In genomic region chr3:189361103-189361835, GRCh38 we compare ENCODE assay signal across 30 cellular contexts.
DNase-seq lines count a peak whose midpoint lies in the region; ATAC-seq, FAIRE-seq and TF ChIP-seq lines count a peak whose summit lies in the region.
"Had no signal": no experiment of that assay in that cellular context is flagged by ENCODE, and none has a peak within 500 bp of the region (broad histone marks: within the 10 kb centered on the region; RNA-seq: fewer than 3 reads in every experiment).

No MANE protein-coding gene starts in this region.

- no TSS peak for BruUV-seq in Panc1 (replicated peaks; lab: Mats Ljungman, UMichigan)

- intact Hi-C loops in Panc1 (cut with micrococcal nuclease; ENCODE audit: unreplicated experiment) = no loop called here
- intact Hi-C loops in posterior cingulate gyrus (cut with DNase I) = loop anchor here (1.0 kb wide), 1 partner anchor 21 kb away; no protein-coding TSS in a partner anchor
- intact Hi-C loops in right lobe of liver (cut with DNase I) = no loop called here

- H3K27me3 ChIP-seq in Panc1 (ENCODE audit: control insufficient read depth, insufficient read depth, low read length) (no peaks in the 10 kb centered on the region), right lobe of liver (no peaks in the 10 kb centered on the region)
- H3K27me3 ChIP-seq: ascending aorta, vagina had no signal

- H3K9me3 ChIP-seq in A549 (0 out of 3 replicates have a peak, but pooled peaks cover 5% of the 10 kb centered on the region), Panc1 (ENCODE audit: control insufficient read depth, insufficient read depth, low read depth, low read length) (no peaks in the 10 kb centered on the region), right lobe of liver (no peaks in the 10 kb centered on the region)
- H3K9me3 ChIP-seq: ascending aorta, Caco-2, vagina had no signal

- peak overlapping the region; percentile 38 to 71; a peak in 5 of 6 replicates for H3K27ac ChIP-seq in A549
- H3K27ac ChIP-seq in Panc1 (ENCODE audit: low read length) = no peak overlapping the region
- no peak overlapping the region for H3K27ac ChIP-seq in right lobe of liver
- H3K27ac ChIP-seq: vagina had no signal

- ATAC-seq in A549 (no peak; a peak in 2 of 6 replicates), Panc1 (0 out of 2 replicates have a peak, but pooled peaks have one; percentile 42), right lobe of liver (no peak)
- ATAC-seq: activated T-helper 17 cell treated with anti-CD3 and anti-CD28 coated beads, Interleukin-2, amount 50 U/mL, for 72 hours; left colon; naive thymus-derived CD4-positive, alpha-beta T cell had no signal

- TF ChIP-seq RAD21 in A549 (conservative IDR thresholded peaks at IDR 0.05 in 1 of 2, IDR thresholded peaks at IDR 0.05 in 1 of 2) = no peak

- H3K4me3 ChIP-seq in A549 (no peak overlapping the region), Panc1 (ENCODE audit: low read depth in 2 of 2, low read length in 2 of 2) (no peak overlapping the region), right lobe of liver (no peak overlapping the region)
- H3K4me3 ChIP-seq: ascending aorta, vagina had no signal

- FAIRE-seq in A549 (lab: Jason Lieb, UNC) = no peak

- CTCF ChIA-PET in A549 (lab: Yijun Ruan, JAX) = interaction anchor here (0.8 to 1.0 kb wide), 2 partner anchors 27 to 93 kb away, joined by 3 read pairs; no protein-coding TSS in a partner anchor
- CTCF ChIA-PET in Panc1 (lab: Charles Lee) = interaction anchor here (0.8 kb wide), 1 partner anchor 92 kb away, joined by 3 read pairs; no protein-coding TSS in a partner anchor

- TF ChIP-seq POLR2A in A549 (IDR thresholded peaks at IDR 0.05; ENCODE audit: low read length) = no peak
- no peak for TF ChIP-seq POLR2A in right lobe of liver (IDR thresholded peaks at IDR 0.05)

- in situ Hi-C loops in Panc1 (cut with HindIII; ENCODE audit: low pct_unique_long_range_greater_than_20kb, low sequenced_read_pairs) = no loop called here

- WGBS in A549 (ENCODE audit: missing lambda C conversion rate) = 67% methylated on average over 2 of the region's 2 CpGs
- 58% methylated on average over 2 of the region's 2 CpGs for WGBS in right lobe of liver (ENCODE audit: insufficient coverage, low coverage, low lambda C conversion rate, missing lambda C conversion rate)

- peak overlapping the region; percentile 31; the same call in 2 of the 3 replicates for H3K4me2 ChIP-seq in A549

- H3K36me3 ChIP-seq in Panc1 (ENCODE audit: control insufficient read depth, insufficient read depth, low read length) = no peaks in the 10 kb centered on the region
- H3K36me3 ChIP-seq in right lobe of liver = no peaks in the 10 kb centered on the region
- H3K36me3 ChIP-seq: ascending aorta, vagina had no signal

- POLR2A ChIA-PET in A549 (lab: Yijun Ruan, JAX) (interaction anchor here (0.6 kb wide), 1 partner anchor 270 kb away, joined by 3 read pairs; the partner anchor contains the start of gene TP63), Panc1 (lab: Charles Lee) (no interaction called here)

- no peak for TF ChIP-seq EP300 in A549 (IDR thresholded peaks at IDR 0.05)

- TF ChIP-seq CTCF in A549 (IDR thresholded peaks at IDR 0.05) (no peak), Panc1 (IDR thresholded peaks at IDR 0.05) (no peak), right lobe of liver (IDR thresholded peaks at IDR 0.05) (no peak)

- H3K4me1 ChIP-seq in A549 = peaks cover 24% of the 10 kb centered on the region
- no peaks in the 10 kb centered on the region for H3K4me1 ChIP-seq in Panc1 (ENCODE audit: control insufficient read depth, insufficient read depth, low read length)
- no peaks in the 10 kb centered on the region for H3K4me1 ChIP-seq in right lobe of liver

- DNase-seq in A549 (ENCODE audit: low read depth in 1 of 2, low spot score in 1 of 2) (peak in 1 of 2 experiments; percentile 35), GM03348 (ENCODE audit: low spot score) (peak; percentile 13), Panc1 (ENCODE audit: low read depth, low spot score) (no peak), left kidney (ENCODE audit: low read depth, low spot score) (peak; percentile 32), ureter (ENCODE audit: low spot score) (no peak), posterior cingulate gyrus (no peak), right lobe of liver (no peak), middle frontal gyrus (ENCODE audit: extremely low spot score, low spot score) (no peak)
- DNase-seq: ACHN; activated CD4-positive, alpha-beta memory T cell treated with anti-CD3 and anti-CD28 coated beads for 36 hours; activated CD4-positive, CD25-positive, alpha-beta regulatory T cell; activated CD8-positive, alpha-beta memory T cell treated with anti-CD3 and anti-CD28 coated beads, Interleukin-2, amount 50 U/mL, for 48 hours; C1 segment of cervical spinal cord; Caco-2; central memory CD4-positive, alpha-beta T cell; dermis blood vessel endothelial cell; GOT3; KG1; left colon; mesendoderm; naive thymus-derived CD4-positive, alpha-beta T cell; NCI-H1436 treated with DMSO at 0.1 percent for 48 hours; NCI-H526; Right ventricle myocardium superior; stimulated activated CD4-positive, alpha-beta T cell treated with anti-CD3 and anti-CD28 coated beads, Interleukin-12 subunit alpha, Interleukin-12 subunit beta, amount 100 ng/mL, for 4 hours; stimulated activated CD4-positive, alpha-beta T cell treated with anti-CD3 and anti-CD28 coated beads, Interleukin-4, amount 100 ng/mL, for 24 hours; stimulated activated naive CD4-positive, alpha-beta T cell had no signal

TF ChIP-seq in A549, 52 proteins besides CTCF, POLR2A, EP300 and RAD21:
- TF ChIP-seq NFE2L2 (conservative IDR thresholded peaks at IDR 0.05; ENCODE audit: low read length) = no peak
- no peak for TF ChIP-seq RARB (CRISPR knock-in tag; IDR thresholded peaks at IDR 0.05)
- no peak for TF ChIP-seq NPAS2 (CRISPR knock-in tag; IDR thresholded peaks at IDR 0.05; ENCODE audit: borderline replicate concordance)
- TF ChIP-seq, protein P1, sequence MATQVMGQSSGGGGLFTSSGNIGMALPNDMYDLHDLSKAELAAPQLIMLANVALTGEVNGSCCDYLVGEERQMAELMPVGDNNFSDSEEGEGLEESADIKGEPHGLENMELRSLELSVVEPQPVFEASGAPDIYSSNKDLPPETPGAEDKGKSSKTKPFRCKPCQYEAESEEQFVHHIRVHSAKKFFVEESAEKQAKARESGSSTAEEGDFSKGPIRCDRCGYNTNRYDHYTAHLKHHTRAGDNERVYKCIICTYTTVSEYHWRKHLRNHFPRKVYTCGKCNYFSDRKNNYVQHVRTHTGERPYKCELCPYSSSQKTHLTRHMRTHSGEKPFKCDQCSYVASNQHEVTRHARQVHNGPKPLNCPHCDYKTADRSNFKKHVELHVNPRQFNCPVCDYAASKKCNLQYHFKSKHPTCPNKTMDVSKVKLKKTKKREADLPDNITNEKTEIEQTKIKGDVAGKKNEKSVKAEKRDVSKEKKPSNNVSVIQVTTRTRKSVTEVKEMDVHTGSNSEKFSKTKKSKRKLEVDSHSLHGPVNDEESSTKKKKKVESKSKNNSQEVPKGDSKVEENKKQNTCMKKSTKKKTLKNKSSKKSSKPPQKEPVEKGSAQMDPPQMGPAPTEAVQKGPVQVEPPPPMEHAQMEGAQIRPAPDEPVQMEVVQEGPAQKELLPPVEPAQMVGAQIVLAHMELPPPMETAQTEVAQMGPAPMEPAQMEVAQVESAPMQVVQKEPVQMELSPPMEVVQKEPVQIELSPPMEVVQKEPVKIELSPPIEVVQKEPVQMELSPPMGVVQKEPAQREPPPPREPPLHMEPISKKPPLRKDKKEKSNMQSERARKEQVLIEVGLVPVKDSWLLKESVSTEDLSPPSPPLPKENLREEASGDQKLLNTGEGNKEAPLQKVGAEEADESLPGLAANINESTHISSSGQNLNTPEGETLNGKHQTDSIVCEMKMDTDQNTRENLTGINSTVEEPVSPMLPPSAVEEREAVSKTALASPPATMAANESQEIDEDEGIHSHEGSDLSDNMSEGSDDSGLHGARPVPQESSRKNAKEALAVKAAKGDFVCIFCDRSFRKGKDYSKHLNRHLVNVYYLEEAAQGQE (IDR thresholded peaks at IDR 0.05) = no peak
- no peak for TF ChIP-seq BHLHE40 (IDR thresholded peaks at IDR 0.05; ENCODE audit: low read depth, low read length)
- no peak for TF ChIP-seq RCOR1 (IDR thresholded peaks at IDR 0.05; ENCODE audit: low read depth, low read length)
- TF ChIP-seq ZNF302 (CRISPR knock-in tag; IDR thresholded peaks at IDR 0.05) = no peak
- no peak for TF ChIP-seq ESRRA (IDR thresholded peaks at IDR 0.05; ENCODE audit: borderline replicate concordance, low read length)
- no peak for TF ChIP-seq GATA3 (IDR thresholded peaks at IDR 0.05; ENCODE audit: borderline replicate concordance)
- no peak for TF ChIP-seq HEYL (CRISPR knock-in tag; IDR thresholded peaks at IDR 0.05)

Comparison
In these comparisons a context has a peak if more than half of its experiments do, and no peak if none do; other contexts are left out.
1. DNase-seq: peak in GM03348 (single experiment) and left kidney (single experiment); none in Panc1 (single experiment), ureter (single experiment), posterior cingulate gyrus (0 of 10), right lobe of liver (0 of 3) and middle frontal gyrus (single experiment).
2. H3K27ac ChIP-seq: peak in A549 (2 of 2); none in Panc1 (single experiment) and right lobe of liver (0 of 3).